Comparison of ENCODE assay signal across 1 cellular context in genomic region chr1:110963666-110964399, GRCh38.
TF ChIP-seq lines count a peak whose summit lies in the region.

Gene LRIF1, minus strand, starts transcription at chr1:110963922. Its CDS starts 234 bp downstream, at chr1:110963688.

TF ChIP-seq in HepG2, 621 proteins besides CTCF, POLR2A, EP300 and RAD21 (continued from another document and continues in another):
- TF ChIP-seq NFAT5 (CRISPR knock-in tag; IDR thresholded peaks at IDR 0.05) (peak; percentile 16; the same call in 1 of the 2 replicates), ZSCAN9 (CRISPR knock-in tag; IDR thresholded peaks at IDR 0.05; ENCODE audit: borderline replicate concordance) (0 out of 2 replicates have a peak, but pooled peaks have one; percentile 38), NCOA1 (CRISPR knock-in tag; IDR thresholded peaks at IDR 0.05) (no peak), ZNF747 (CRISPR knock-in tag; IDR thresholded peaks at IDR 0.05; ENCODE audit: borderline replicate concordance) (0 out of 2 replicates have a peak, but pooled peaks have one; percentile 21), ZNF367 (CRISPR knock-in tag; IDR thresholded peaks at IDR 0.05; ENCODE audit: borderline replicate concordance) (peak; percentile 74; the same call in 1 of the 2 replicates), ZNF333 (CRISPR knock-in tag; IDR thresholded peaks at IDR 0.05; ENCODE audit: borderline replicate concordance) (no peak), ZSCAN25 (CRISPR knock-in tag; IDR thresholded peaks at IDR 0.05) (no peak; the same call in 1 of the 2 replicates), SETDB1 (CRISPR knock-in tag; IDR thresholded peaks at IDR 0.05; ENCODE audit: borderline replicate concordance) (peak; percentile 82; the same call in 1 of the 2 replicates), ZNF292 (CRISPR knock-in tag; IDR thresholded peaks at IDR 0.05; ENCODE audit: borderline replicate concordance, low read depth) (peak; percentile 75; the same call in 1 of the 2 replicates), JARID2 (CRISPR knock-in tag; IDR thresholded peaks at IDR 0.05; ENCODE audit: insufficient replicate concordance) (no peak), POLR2AphosphoS2 (IDR thresholded peaks at IDR 0.05; ENCODE audit: low read depth, low read length) (no peak), ZNF556 (CRISPR knock-in tag; IDR thresholded peaks at IDR 0.05; ENCODE audit: borderline replicate concordance) (0 out of 2 replicates have a peak, but pooled peaks have one; percentile 57), NRL (CRISPR knock-in tag; IDR thresholded peaks at IDR 0.05; ENCODE audit: borderline replicate concordance) (no peak), TCF12 (IDR thresholded peaks at IDR 0.05) (no peak), TCF12 (CRISPR knock-in tag; IDR thresholded peaks at IDR 0.05) (no peak), CCDC6 (CRISPR knock-in tag; IDR thresholded peaks at IDR 0.05) (no peak), ZNF468 (CRISPR knock-in tag; IDR thresholded peaks at IDR 0.05) (no peak), RFX3 (CRISPR knock-in tag; IDR thresholded peaks at IDR 0.05) (peak; percentile 19; the same call in 1 of the 2 replicates), ZNF639 (CRISPR knock-in tag; conservative IDR thresholded peaks at IDR 0.05) (0 out of 2 replicates have a peak, but pooled peaks have one; percentile 39), KLF15 (CRISPR knock-in tag; IDR thresholded peaks at IDR 0.05; ENCODE audit: borderline replicate concordance) (peak; percentile 17), HDAC1 (CRISPR knock-in tag; IDR thresholded peaks at IDR 0.05) (peak; percentile 39), SAFB2 (CRISPR knock-in tag; IDR thresholded peaks at IDR 0.05; ENCODE audit: borderline replicate concordance, low read depth) (no peak), DDIT3 (CRISPR knock-in tag; IDR thresholded peaks at IDR 0.05) (no peak), FOXO1 (CRISPR knock-in tag; IDR thresholded peaks at IDR 0.05) (peak; percentile 69), RFX5 (IDR thresholded peaks at IDR 0.05; ENCODE audit: low read depth, low read length) (peak; percentile 25; the same call in 1 of the 2 replicates), ZBTB39 (CRISPR knock-in tag; IDR thresholded peaks at IDR 0.05) (no peak), ZNF770 (CRISPR knock-in tag; IDR thresholded peaks at IDR 0.05) (peak; percentile 42; the same call in 1 of the 2 replicates), BRF2 (CRISPR knock-in tag; IDR thresholded peaks at IDR 0.05) (0 out of 2 replicates have a peak, but pooled peaks have one; percentile 63), REST (IDR thresholded peaks at IDR 0.05; ENCODE audit: borderline replicate concordance in 1 of 2, low read depth in 1 of 2, low read length in 2 of 2) (peak in 1 of 2 experiments; percentile 52; a peak in 1 of 4 replicates), CSRNP2 (CRISPR knock-in tag; conservative IDR thresholded peaks at IDR 0.05; ENCODE audit: low read depth) (no peak), CSRNP1 (CRISPR knock-in tag; IDR thresholded peaks at IDR 0.05) (peak; percentile 29; the same call in 1 of the 2 replicates), GLMP (CRISPR knock-in tag; IDR thresholded peaks at IDR 0.05; ENCODE audit: borderline replicate concordance) (no peak), ZNF232 (CRISPR knock-in tag; IDR thresholded peaks at IDR 0.05; ENCODE audit: borderline replicate concordance) (peak; percentile 72; the same call in 1 of the 2 replicates), CAMTA2 (CRISPR knock-in tag; IDR thresholded peaks at IDR 0.05; ENCODE audit: borderline replicate concordance) (peak; percentile 64; the same call in 1 of the 2 replicates), XBP1 (CRISPR knock-in tag; IDR thresholded peaks at IDR 0.05) (no peak), MLLT10 (CRISPR knock-in tag; IDR thresholded peaks at IDR 0.05) (no peak), ZNF737 (CRISPR knock-in tag; IDR thresholded peaks at IDR 0.05; ENCODE audit: borderline replicate concordance) (no peak), NFYB (CRISPR knock-in tag; IDR thresholded peaks at IDR 0.05) (peak; percentile 96)
